In genomic region chr15:50783895-50784294, GRCh38 we compare ENCODE assay signal across 22 cellular contexts. TPM values are rescaled to one million over a fixed set of nuclear protein-coding genes. Genes with fewer than 3 reads are reported as not detected.
DNase-seq lines count a peak whose midpoint lies in the region; ATAC-seq, FAIRE-seq and TF ChIP-seq lines count a peak whose summit lies in the region.
"Had no signal": no experiment of that assay in that cellular context is flagged by ENCODE, and none has a peak within 500 bp of the region (broad histone marks: within the 10 kb centered on the region; RNA-seq: fewer than 3 reads in every experiment).

No MANE protein-coding gene starts in this region.

- no peak overlapping the region for H3K4me3 Mint-ChIP-seq in activated T-helper 17 cell treated with anti-CD3 and anti-CD28 coated beads, Interleukin-2, amount 50 U/mL, for 72 hours
- no peak overlapping the region for H3K4me3 Mint-ChIP-seq in stimulated activated naive B cell treated with anti-CD40 and anti-IgM and Interleukin-4, amounts not matched to agents 10 μg/mL and 1 μg/mL and 100 μg/mL, for 72 hours
- H3K4me3 Mint-ChIP-seq in naive thymus-derived CD4-positive, alpha-beta T cell, result no peak overlapping the region
- H3K4me3 Mint-ChIP-seq: B cell; CD4-positive, CD25-positive, alpha-beta regulatory T cell; CD8-positive, alpha-beta T cell; GM23338; H9 had no signal

- TF ChIP-seq EP300 in HepG2 (IDR thresholded peaks at IDR 0.05; ENCODE audit: low read depth in 2 of 2, low read length in 2 of 2) (no peak), HepG2 (CRISPR knock-in tag; IDR thresholded peaks at IDR 0.05; ENCODE audit: borderline replicate concordance) (no peak)

- no peaks in the 10 kb centered on the region for H3K36me3 Mint-ChIP-seq in activated T-helper 17 cell treated with anti-CD3 and anti-CD28 coated beads, Interleukin-2, amount 50 U/mL, for 72 hours (ENCODE audit: low read depth)
- no peaks in the 10 kb centered on the region for H3K36me3 Mint-ChIP-seq in stimulated activated naive B cell treated with anti-CD40 and anti-IgM and Interleukin-4, amounts not matched to agents 10 μg/mL and 1 μg/mL and 100 μg/mL, for 72 hours
- no peaks in the 10 kb centered on the region for H3K36me3 Mint-ChIP-seq in naive thymus-derived CD4-positive, alpha-beta T cell
- H3K36me3 Mint-ChIP-seq: CD4-positive, CD25-positive, alpha-beta regulatory T cell; CD8-positive, alpha-beta T cell had no signal

- H3K79me2 ChIP-seq in HepG2 (ENCODE audit: insufficient read depth, low read length), result no peaks in the 10 kb centered on the region

- TF ChIP-seq CTCF in HepG2 (CRISPR knock-in tag; IDR thresholded peaks at IDR 0.05), result no peak
- TF ChIP-seq CTCF in right lobe of liver (IDR thresholded peaks at IDR 0.05), result no peak
- no peak for TF ChIP-seq CTCF in psoas muscle (IDR thresholded peaks at IDR 0.05)

- H3K4me1 ChIP-seq in HepG2 (ENCODE audit: insufficient read depth, low read length) (peaks cover 5% of the 10 kb centered on the region; the same call in 1 of the 2 replicates), right lobe of liver (peaks cover 0 to 8% (median 0%) of the 10 kb centered on the region in 4 donors), psoas muscle (peaks cover 21% of the 10 kb centered on the region)
- no peaks in the 10 kb centered on the region for H3K4me1 ChIP-seq in naive thymus-derived CD4-positive, alpha-beta T cell (ENCODE audit: control insufficient read depth in 2 of 2, insufficient read depth in 2 of 2, low read length in 2 of 2)
- H3K4me1 ChIP-seq: BLaER1 had no signal

- H3K4me2 ChIP-seq in HepG2 (ENCODE audit: low read depth, low read length), result no peak overlapping the region
- H3K4me2 ChIP-seq: BLaER1, GM23338 had no signal

- no peaks in the 10 kb centered on the region for H3K27me3 Mint-ChIP-seq in activated T-helper 17 cell treated with anti-CD3 and anti-CD28 coated beads, Interleukin-2, amount 50 U/mL, for 72 hours
- no peaks in the 10 kb centered on the region for H3K27me3 Mint-ChIP-seq in stimulated activated naive B cell treated with anti-CD40 and anti-IgM and Interleukin-4, amounts not matched to agents 10 μg/mL and 1 μg/mL and 100 μg/mL, for 72 hours
- H3K27me3 Mint-ChIP-seq in naive thymus-derived CD4-positive, alpha-beta T cell, result peaks cover 0 to 7% (median 0%) of the 10 kb centered on the region in 5 donors
- H3K27me3 Mint-ChIP-seq: B cell had no signal

- H3K27ac Mint-ChIP-seq in activated T-helper 17 cell treated with anti-CD3 and anti-CD28 coated beads, Interleukin-2, amount 50 U/mL, for 72 hours, result peak overlapping the region; percentile 67
- peak overlapping the region; percentile 14 for H3K27ac Mint-ChIP-seq in stimulated activated naive B cell treated with anti-CD40 and anti-IgM and Interleukin-4, amounts not matched to agents 10 μg/mL and 1 μg/mL and 100 μg/mL, for 72 hours
- no peak overlapping the region for H3K27ac Mint-ChIP-seq in naive thymus-derived CD4-positive, alpha-beta T cell
- H3K27ac Mint-ChIP-seq: B cell; CD4-positive, CD25-positive, alpha-beta regulatory T cell; CD8-positive, alpha-beta T cell; GM23338 had no signal

- DNase-seq in HepG2 (ENCODE audit: low spot score), result no peak
- no peak for DNase-seq in right lobe of liver
- DNase-seq in psoas muscle, result no peak
- no peak for DNase-seq in stimulated activated naive B cell treated with anti-CD40 and anti-IgM and Interleukin-4, amounts not matched to agents 10 μg/mL and 1 μg/mL and 100 μg/mL, for 72 hours
- DNase-seq in naive thymus-derived CD4-positive, alpha-beta T cell, result no peak
- DNase-seq in DMS53 (lab: John Stamatoyannopoulos, UW), result no peak
- DNase-seq: Caco-2; CD4-positive, CD25-positive, alpha-beta regulatory T cell; CD8-positive, alpha-beta T cell; DMS153; DMS79; EL; GDM1; H9 had no signal

- intact Hi-C loops in HepG2 (cut with micrococcal nuclease; ENCODE audit: unreplicated experiment) (no loop called here), right lobe of liver (cut with DNase I) (no loop called here), psoas muscle (cut with DNase I) (no loop called here)
- intact Hi-C loops in naive thymus-derived CD4-positive, alpha-beta T cell (cut with micrococcal nuclease), result no loop called here

- CTCF ChIA-PET in HepG2 (lab: Yijun Ruan, JAX; ENCODE audit: low intra/inter-chr PET ratio, low total read pairs), result no interaction called here
- CTCF ChIA-PET in naive thymus-derived CD4-positive, alpha-beta T cell (lab: Charles Lee), result no interaction called here

- H2AFZ ChIP-seq in HepG2 (ENCODE audit: low read length), result no peak overlapping the region
- H2AFZ ChIP-seq: GM23338 had no signal

- H3K4me3 ChIP-seq in HepG2 (replicated peaks in 1 of 3; ENCODE audit: insufficient read depth in 1 of 3, low read depth in 2 of 3, low read length in 3 of 3) (no peak overlapping the region), right lobe of liver (no peak overlapping the region), psoas muscle (no peak overlapping the region)
- no peak overlapping the region for H3K4me3 ChIP-seq in naive thymus-derived CD4-positive, alpha-beta T cell (ENCODE audit: low read length)
- H3K4me3 ChIP-seq: BLaER1, GM12878, GM23338 had no signal

- H3K36me3 ChIP-seq in HepG2 (replicated peaks in 1 of 2; ENCODE audit: control insufficient read depth in 1 of 2, insufficient read depth in 2 of 2, low read length in 2 of 2) (no peaks in the 10 kb centered on the region), right lobe of liver (no peaks in the 10 kb centered on the region), psoas muscle (ENCODE audit: insufficient read depth in 1 of 2, low read depth in 1 of 2) (no peaks in the 10 kb centered on the region)
- H3K36me3 ChIP-seq in naive thymus-derived CD4-positive, alpha-beta T cell (ENCODE audit: control insufficient read depth in 2 of 3, insufficient read depth in 3 of 3, low read length in 3 of 3), result no peaks in the 10 kb centered on the region
- H3K36me3 ChIP-seq: BLaER1 had no signal

- no peak overlapping the region for H3K27ac ChIP-seq in HepG2 (ENCODE audit: extremely low read length, insufficient read depth, low read length)
- no peak overlapping the region for H3K27ac ChIP-seq in right lobe of liver
- H3K27ac ChIP-seq in psoas muscle, result peak overlapping the region; percentile 59
- no peak overlapping the region for H3K27ac ChIP-seq in naive thymus-derived CD4-positive, alpha-beta T cell (ENCODE audit: low read depth, low read length)
- H3K27ac ChIP-seq: BLaER1, C4-2B had no signal

- H3K9me3 ChIP-seq in HepG2 (ENCODE audit: low read length) (no peaks in the 10 kb centered on the region), right lobe of liver (no peaks in the 10 kb centered on the region), psoas muscle (no peaks in the 10 kb centered on the region)
- no peaks in the 10 kb centered on the region for H3K9me3 ChIP-seq in naive thymus-derived CD4-positive, alpha-beta T cell (ENCODE audit: control insufficient read depth in 2 of 3, low read length in 3 of 3)
- H3K9me3 ChIP-seq: BLaER1, Caco-2 had no signal

- H3K9me3 Mint-ChIP-seq in activated T-helper 17 cell treated with anti-CD3 and anti-CD28 coated beads, Interleukin-2, amount 50 U/mL, for 72 hours, result no peaks in the 10 kb centered on the region
- H3K9me3 Mint-ChIP-seq in stimulated activated naive B cell treated with anti-CD40 and anti-IgM and Interleukin-4, amounts not matched to agents 10 μg/mL and 1 μg/mL and 100 μg/mL, for 72 hours, result no peaks in the 10 kb centered on the region
- H3K9me3 Mint-ChIP-seq in naive thymus-derived CD4-positive, alpha-beta T cell, result no peaks in the 10 kb centered on the region
- H3K9me3 Mint-ChIP-seq: CD4-positive, CD25-positive, alpha-beta regulatory T cell; CD8-positive, alpha-beta T cell; GM23338; H9 had no signal

- ATAC-seq in HepG2, result no peak
- ATAC-seq in right lobe of liver, result no peak
- no peak for ATAC-seq in activated T-helper 17 cell treated with anti-CD3 and anti-CD28 coated beads, Interleukin-2, amount 50 U/mL, for 72 hours (replicated peaks)
- no peak for ATAC-seq in psoas muscle
- ATAC-seq in stimulated activated naive B cell treated with anti-CD40 and anti-IgM and Interleukin-4, amounts not matched to agents 10 μg/mL and 1 μg/mL and 100 μg/mL, for 72 hours (replicated peaks), result no peak
- no peak for ATAC-seq in naive thymus-derived CD4-positive, alpha-beta T cell
- no peak for ATAC-seq in HG03469 (IDR thresholded peaks at IDR 0.05; ENCODE audit: unreplicated experiment)
- ATAC-seq: CD8-positive, alpha-beta T cell; GM12878; GM23338; HCT116 had no signal

- FAIRE-seq in HepG2 (lab: Jason Lieb, UNC), result no peak
- FAIRE-seq: GM12878 had no signal

- no peaks in the 10 kb centered on the region for H3K4me1 Mint-ChIP-seq in activated T-helper 17 cell treated with anti-CD3 and anti-CD28 coated beads, Interleukin-2, amount 50 U/mL, for 72 hours
- H3K4me1 Mint-ChIP-seq in stimulated activated naive B cell treated with anti-CD40 and anti-IgM and Interleukin-4, amounts not matched to agents 10 μg/mL and 1 μg/mL and 100 μg/mL, for 72 hours, result no peaks in the 10 kb centered on the region
- H3K4me1 Mint-ChIP-seq in naive thymus-derived CD4-positive, alpha-beta T cell, result no peaks in the 10 kb centered on the region
- H3K4me1 Mint-ChIP-seq: B cell; CD4-positive, CD25-positive, alpha-beta regulatory T cell; GM23338 had no signal

- no peaks in the 10 kb centered on the region for H3K27me3 ChIP-seq in HepG2 (ENCODE audit: control insufficient read depth in 1 of 2, insufficient read depth in 2 of 2, low read length in 2 of 2)
- H3K27me3 ChIP-seq in right lobe of liver, result no peaks in the 10 kb centered on the region
- H3K27me3 ChIP-seq in psoas muscle (ENCODE audit: insufficient read depth in 3 of 3, low read length in 2 of 3), result no peaks in the 10 kb centered on the region
- H3K27me3 ChIP-seq in naive thymus-derived CD4-positive, alpha-beta T cell (ENCODE audit: control insufficient read depth in 2 of 2, insufficient read depth in 2 of 2, low read length in 2 of 2), result no peaks in the 10 kb centered on the region
- H3K27me3 ChIP-seq: BLaER1 had no signal

- no peak overlapping the region for H3K9ac ChIP-seq in HepG2 (ENCODE audit: insufficient read depth, low read depth, low read length)
- H3K9ac ChIP-seq: BLaER1 had no signal

- H4K20me1 ChIP-seq in HepG2 (ENCODE audit: insufficient read depth, low read length), result no peaks in the 10 kb centered on the region
- H4K20me1 ChIP-seq: BLaER1 had no signal

- TF ChIP-seq POLR2A in HepG2 (IDR thresholded peaks at IDR 0.05; ENCODE audit: insufficient read depth in 1 of 2, low read depth in 2 of 2, low read length in 2 of 2) (no peak), right lobe of liver (IDR thresholded peaks at IDR 0.05) (no peak)

- BruUV-seq in HepG2 (replicated peaks; lab: Mats Ljungman, UMichigan), result no TSS peak

- in situ Hi-C loops in HepG2 (cut with HindIII; ENCODE audit: extremely low pct_ligation_motif_present, low pct_unique_long_range_greater_than_20kb), result no loop called here

- TF ChIP-seq RAD21 in HepG2 (CRISPR knock-in tag; IDR thresholded peaks at IDR 0.05), result no peak

- POLR2A ChIA-PET in HepG2 (lab: Yijun Ruan, JAX), result no interaction called here
- POLR2A ChIA-PET in naive thymus-derived CD4-positive, alpha-beta T cell (lab: Charles Lee), result no interaction called here

RNA-seq across cellular contexts. Expression of gene SPPL2A, which starts 18.4 kb away (rescaled TPM):
- total RNA-seq in HepG2 (2016; rRNA removed; fragmentation: Illumina TruSeq; extraction: Trizol), result 69.9 and 105 TPM in 2 replicates
- 27.3 and 31.2 TPM in 2 replicates for total RNA-seq in HepG2 (2016; cell fraction: cytosol; rRNA removed; fragmentation: Illumina TruSeq; extraction: Trizol; ENCODE audit: low read depth)
- 66.5 and 98.8 TPM in 2 replicates for total RNA-seq in HepG2 (2016; cell fraction: insoluble cytoplasmic fraction; rRNA removed; fragmentation: Illumina TruSeq; extraction: Trizol)
- 43.0 and 45.8 TPM in 2 replicates for total RNA-seq in HepG2 (2016; cell fraction: membrane; rRNA removed; fragmentation: Illumina TruSeq; extraction: Trizol)
- total RNA-seq in HepG2 (2016; cell fraction: nucleus; rRNA removed; fragmentation: Illumina TruSeq; extraction: Trizol), result 81.8 and 105 TPM in 2 replicates
- polyA plus RNA-seq in HepG2 (2011; rRNA removed), result 80.5 and 87.1 TPM in 2 replicates
- polyA plus RNA-seq in HepG2 (2011; cell fraction: cytosol; rRNA removed), result 28.9 and 46.4 TPM in 2 replicates
- 143 and 183 TPM in 2 replicates for polyA plus RNA-seq in HepG2 (2011; cell fraction: nucleus; rRNA removed)
- polyA plus RNA-seq in HepG2 (2012), result 73.6 TPM in 2 replicates
- polyA plus RNA-seq in HepG2 (2016; cell fraction: cytosol; fragmentation: Illumina TruSeq; extraction: Trizol; ENCODE audit: low read depth), result 12.7 and 16.1 TPM in 2 replicates
- 38.1 and 38.6 TPM in 2 replicates for polyA plus RNA-seq in HepG2 (2016; cell fraction: insoluble cytoplasmic fraction; fragmentation: Illumina TruSeq; extraction: Trizol; ENCODE audit: low read depth)
- 20.8 and 23.3 TPM in 2 replicates for polyA plus RNA-seq in HepG2 (2016; cell fraction: membrane; fragmentation: Illumina TruSeq; extraction: Trizol; ENCODE audit: low read depth)
- 101 TPM in 2 replicates for polyA plus RNA-seq in HepG2 (2016; cell fraction: nucleus; fragmentation: Illumina TruSeq; extraction: Trizol; ENCODE audit: insufficient read depth, low read depth)
- 29.8 and 31.4 TPM in 2 replicates for polyA minus RNA-seq in HepG2 (2011; rRNA and poly(A)+ RNA removed; ENCODE audit: low replicate concordance)
- polyA minus RNA-seq in HepG2 (2011; cell fraction: cytosol; rRNA and poly(A)+ RNA removed), result 33.5 and 35.2 TPM in 2 replicates
- 51.2 and 70.0 TPM in 2 replicates for polyA minus RNA-seq in HepG2 (2011; cell fraction: nucleus; rRNA and poly(A)+ RNA removed)
- total RNA-seq in right lobe of liver, result 100 to 1,000 TPM in 5 of 6 experiments, 10 to 100 TPM in 1; 94.0 to 239 (median 120) TPM
- total RNA-seq in activated T-helper 17 cell treated with anti-CD3 and anti-CD28 coated beads, Interleukin-2, amount 50 U/mL, for 72 hours, result 100 to 1,000 TPM in 1 of 2 donors, 10 to 100 TPM in 1; 92.5 to 105 TPM
- total RNA-seq in psoas muscle, result 100 to 1,000 TPM; 124 to 303 (median 255) TPM
- polyA plus RNA-seq in psoas muscle, result 100 to 1,000 TPM in 1 of 3 donors, 10 to 100 TPM in 2; 70.6 to 187 (median 75.6) TPM
- total RNA-seq in naive thymus-derived CD4-positive, alpha-beta T cell, result 100 to 1,000 TPM in 1 of 5 experiments, 10 to 100 TPM in 4; 42.1 to 100 (median 58.1) TPM
- 10 to 100 TPM; 40.6 to 43.7 TPM for polyA plus RNA-seq in naive thymus-derived CD4-positive, alpha-beta T cell

Comparison
In these comparisons a context has a peak if more than half of its experiments do, and no peak if none do; other contexts are left out.
1. H3K27ac Mint-ChIP-seq: peak in activated T-helper 17 cell treated with anti-CD3 and anti-CD28 coated beads, Interleukin-2, amount 50 U/mL, for 72 hours (single experiment) and stimulated activated naive B cell treated with anti-CD40 and anti-IgM and Interleukin-4, amounts not matched to agents 10 μg/mL and 1 μg/mL and 100 μg/mL, for 72 hours (single experiment); none in naive thymus-derived CD4-positive, alpha-beta T cell (0 of 9).